In the genomic region with DNA sequence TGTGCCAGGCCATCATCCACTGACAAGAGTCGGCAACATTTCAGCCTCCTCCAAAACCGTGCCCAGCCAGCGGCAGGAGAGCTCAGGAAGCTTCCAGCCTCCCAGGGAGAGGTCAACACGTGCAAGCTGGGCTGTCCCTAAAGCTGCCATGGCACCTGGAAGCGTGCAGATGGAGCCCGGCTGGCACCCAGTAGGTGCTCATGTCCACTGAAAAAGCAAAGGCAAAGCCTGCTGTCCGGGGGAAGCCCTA, we compare ENCODE assay signal across 9 cellular contexts. TPM values are rescaled to one million over a fixed set of nuclear protein-coding genes. Genes with fewer than 3 reads are reported as not detected.
DNase-seq lines count a peak whose midpoint lies in the region; TF ChIP-seq lines count a peak whose summit lies in the region.
"Had no signal": no experiment of that assay in that cellular context is flagged by ENCODE, and none has a peak within 500 bp of the region (broad histone marks: within the 10 kb centered on the region; RNA-seq: fewer than 3 reads in every experiment).

No MANE protein-coding gene starts in this region.

- H3K4me1 ChIP-seq in Caco-2, result peaks cover 16% of the 10 kb centered on the region
- H3K4me1 ChIP-seq in esophagus squamous epithelium, result peaks cover 38 to 70% (median 56%) of the 10 kb centered on the region in 3 donors
- H3K4me1 ChIP-seq in ovary (ENCODE audit: insufficient read depth), result peaks cover 26% of the 10 kb centered on the region

- no peak overlapping the region for H3K27ac Mint-ChIP-seq in Caco-2 (ENCODE audit: unreplicated experiment)

- peaks cover 7% of the 10 kb centered on the region for H3K36me3 Mint-ChIP-seq in Caco-2 (ENCODE audit: insufficient read depth, unreplicated experiment)

- TF ChIP-seq EP300 in ovary (IDR thresholded peaks at IDR 0.05), result no peak

- H3K4me3 Mint-ChIP-seq in Caco-2 (ENCODE audit: unreplicated experiment), result peak overlapping the region; percentile 50

- TF ChIP-seq CTCF in Caco-2 (IDR thresholded peaks at IDR 0.05; ENCODE audit: insufficient read depth in 1 of 2, low read depth in 1 of 2, low read length in 1 of 2, severe bottlenecking in 1 of 2, unreplicated experiment in 1 of 2), result no peak
- TF ChIP-seq CTCF in esophagus squamous epithelium (IDR thresholded peaks at IDR 0.05), result no peak
- no peak for TF ChIP-seq CTCF in ovary (IDR thresholded peaks at IDR 0.05)

- H3K27me3 ChIP-seq in Caco-2 (replicated peaks; ENCODE audit: control insufficient read depth, insufficient read depth, low read length) (no peaks in the 10 kb centered on the region), esophagus squamous epithelium (no peaks in the 10 kb centered on the region), ovary (no peaks in the 10 kb centered on the region)

- peak overlapping the region; percentile 85 to 96 (median 92) for H3K27ac ChIP-seq in esophagus squamous epithelium
- H3K27ac ChIP-seq in ovary, result peak overlapping the region in 1 of 2 donors; percentile 89

- H3K9me3 Mint-ChIP-seq in Caco-2 (ENCODE audit: unreplicated experiment), result no peaks in the 10 kb centered on the region

- TF ChIP-seq POLR2A in esophagus squamous epithelium (IDR thresholded peaks at IDR 0.05) (no peak), ovary (IDR thresholded peaks at IDR 0.05) (no peak)

- POLR2A ChIA-PET in Caco-2 (lab: Charles Lee), result no interaction called here

- H3K36me3 ChIP-seq in Caco-2 (ENCODE audit: control insufficient read depth, insufficient read depth, low read length), result peaks cover 2% of the 10 kb centered on the region; the same call in 1 of the 2 replicates
- H3K36me3 ChIP-seq in esophagus squamous epithelium, result peaks cover 0 to 16% (median 0%) of the 10 kb centered on the region in 3 donors
- no peaks in the 10 kb centered on the region for H3K36me3 ChIP-seq in ovary

- intact Hi-C loops in Caco-2 (cut with micrococcal nuclease; ENCODE audit: unreplicated experiment), result no loop called here
- intact Hi-C loops in esophagus squamous epithelium (cut with DNase I), result loop anchor here (10.0 kb wide), 1 partner anchor 247 kb away; no protein-coding TSS in a partner anchor
- intact Hi-C loops in ovary (cut with DNase I), result loop anchor here in 3 of 4 donors (5.0 to 10.0 kb wide), 5 partner anchors 47 to 657 kb away; a partner anchor contains a TSS

- WGBS in esophagus squamous epithelium, 2 donors, result 15 to 18% methylated on average over 2 of the region's 7 CpGs
- WGBS in ovary, 3 donors, result 2 to 14% (median 6%) methylated on average over 7 of the region's 7 CpGs

- no peak overlapping the region for H3K4me3 ChIP-seq in Caco-2 (ENCODE audit: low read depth, low read length)
- H3K4me3 ChIP-seq in esophagus squamous epithelium, result peak overlapping the region; percentile 61 to 89 (median 74)
- peak overlapping the region; percentile 46 for H3K4me3 ChIP-seq in ovary

- CTCF ChIA-PET in Caco-2 (lab: Charles Lee), result interaction anchor here (0.6 to 1.5 kb wide), 5 partner anchors 14 to 88 kb away, joined by 3 to 4 read pairs (median 3); a partner anchor contains a TSS

- H3K9me3 ChIP-seq in Caco-2 (no peaks in the 10 kb centered on the region), esophagus squamous epithelium (no peaks in the 10 kb centered on the region), ovary (no peaks in the 10 kb centered on the region)

- DNase-seq in Caco-2 (no peak), RPMI8226 (peak; percentile 40), esophagus squamous epithelium (lab: John Stamatoyannopoulos, UW) (no peak), ovary (no peak), NCI-H524 treated with DMSO at 0.1 percent for 48 hours (lab: John Stamatoyannopoulos, UW) (no peak), NCI-H1694 treated with DMSO at 0.1 percent for 48 hours (lab: John Stamatoyannopoulos, UW) (no peak), HuH-7.5 (ENCODE audit: low spot score) (no peak), Kasumi-1 (lab: John Stamatoyannopoulos, UW) (no peak)

- no TSS peak for BruUV-seq in Caco-2 (replicated peaks; lab: Mats Ljungman, UMichigan)

- peaks cover 13% of the 10 kb centered on the region for H3K4me1 Mint-ChIP-seq in Caco-2 (ENCODE audit: low read depth, unreplicated experiment)

- no peaks in the 10 kb centered on the region for H3K27me3 Mint-ChIP-seq in Caco-2 (ENCODE audit: insufficient read depth, unreplicated experiment)

RNA-seq across cellular contexts. Expression of a gene that starts 14.4 kb away (rescaled TPM):
- total RNA-seq in Caco-2 (2022) (0.14 TPM in 1 of 2 replicates, not detected in the other), esophagus squamous epithelium (1 to 10 TPM in 1 of 4 donors, under 1 TPM in 1, not detected in 2; 0.53 to 1.1 TPM), ovary (under 1 TPM in 3 of 7 donors, not detected in 4; 0.10 to 0.95 (median 0.92) TPM)
- under 1 TPM; 0.11 to 0.33 TPM for polyA plus RNA-seq in ovary
- total RNA-seq: myocyte had no signal
